10 cellular contexts compared by ENCODE assay signal in the genomic region with DNA sequence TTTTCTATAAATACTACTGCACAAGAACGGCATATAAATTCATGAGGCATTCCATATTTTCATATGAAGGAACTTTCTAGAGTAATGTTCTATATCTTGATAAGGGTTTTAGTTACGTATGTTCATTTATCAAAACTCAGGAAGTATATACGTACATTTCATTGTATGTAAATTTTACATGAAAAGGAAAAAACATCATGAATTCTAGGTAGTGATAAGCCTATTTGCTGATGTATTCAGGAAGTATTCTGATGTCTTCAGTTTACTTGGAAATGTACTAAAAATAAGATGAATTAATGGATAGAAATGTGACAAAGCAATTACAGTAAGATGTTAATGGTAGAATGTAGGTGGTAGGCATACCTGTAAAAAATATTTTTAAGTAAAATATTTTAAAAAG.
"Had no signal": no experiment of that assay in that cellular context is flagged by ENCODE, and none has a peak within 500 bp of the region (broad histone marks: within the 10 kb centered on the region; RNA-seq: fewer than 3 reads in every experiment).

No MANE protein-coding gene starts in this region.

- H3K27me3 Mint-ChIP-seq: stimulated activated naive B cell treated with anti-CD40 and anti-IgM and Interleukin-4, amounts not matched to agents 10 μg/mL and 1 μg/mL and 100 μg/mL, for 72 hours had no signal

- H3K4me3 Mint-ChIP-seq: nephron progenitor cell; stimulated activated naive B cell treated with anti-CD40 and anti-IgM and Interleukin-4, amounts not matched to agents 10 μg/mL and 1 μg/mL and 100 μg/mL, for 72 hours had no signal

- H3K4me3 ChIP-seq: esophagus muscularis mucosa, right atrium auricular region, transverse colon, vagina had no signal

- H3K27ac ChIP-seq: esophagus muscularis mucosa, right atrium auricular region, transverse colon, vagina had no signal

- H3K9me3 ChIP-seq: esophagus muscularis mucosa, right atrium auricular region, transverse colon, vagina had no signal

- H3K27ac Mint-ChIP-seq: nephron progenitor cell; progenitor cell of endocrine pancreas; stimulated activated naive B cell treated with anti-CD40 and anti-IgM and Interleukin-4, amounts not matched to agents 10 μg/mL and 1 μg/mL and 100 μg/mL, for 72 hours had no signal

- DNase-seq: activated CD4-positive, CD25-positive, alpha-beta regulatory T cell treated with anti-CD3 and anti-CD28 coated beads, Interleukin-2, amount 50 U/mL, for 72 hours; activated naive CD4-positive, alpha-beta T cell; nephron progenitor cell; stimulated activated CD4-positive, alpha-beta T cell treated with anti-CD3 and anti-CD28 coated beads, Interleukin-4, amount 100 ng/mL, for 1 hour; stimulated activated naive B cell treated with anti-CD40 and anti-IgM and Interleukin-4, amounts not matched to agents 10 μg/mL and 1 μg/mL and 100 μg/mL, for 72 hours; transverse colon had no signal

- ATAC-seq: stimulated activated naive B cell treated with anti-CD40 and anti-IgM and Interleukin-4, amounts not matched to agents 10 μg/mL and 1 μg/mL and 100 μg/mL, for 72 hours had no signal

- H3K27me3 ChIP-seq: esophagus muscularis mucosa, right atrium auricular region, transverse colon, vagina had no signal

- H3K36me3 ChIP-seq: right atrium auricular region had no signal

- H3K9me3 Mint-ChIP-seq: nephron progenitor cell; stimulated activated naive B cell treated with anti-CD40 and anti-IgM and Interleukin-4, amounts not matched to agents 10 μg/mL and 1 μg/mL and 100 μg/mL, for 72 hours had no signal
